Comparison of ENCODE assay signal across 8 cellular contexts in the genomic region with DNA sequence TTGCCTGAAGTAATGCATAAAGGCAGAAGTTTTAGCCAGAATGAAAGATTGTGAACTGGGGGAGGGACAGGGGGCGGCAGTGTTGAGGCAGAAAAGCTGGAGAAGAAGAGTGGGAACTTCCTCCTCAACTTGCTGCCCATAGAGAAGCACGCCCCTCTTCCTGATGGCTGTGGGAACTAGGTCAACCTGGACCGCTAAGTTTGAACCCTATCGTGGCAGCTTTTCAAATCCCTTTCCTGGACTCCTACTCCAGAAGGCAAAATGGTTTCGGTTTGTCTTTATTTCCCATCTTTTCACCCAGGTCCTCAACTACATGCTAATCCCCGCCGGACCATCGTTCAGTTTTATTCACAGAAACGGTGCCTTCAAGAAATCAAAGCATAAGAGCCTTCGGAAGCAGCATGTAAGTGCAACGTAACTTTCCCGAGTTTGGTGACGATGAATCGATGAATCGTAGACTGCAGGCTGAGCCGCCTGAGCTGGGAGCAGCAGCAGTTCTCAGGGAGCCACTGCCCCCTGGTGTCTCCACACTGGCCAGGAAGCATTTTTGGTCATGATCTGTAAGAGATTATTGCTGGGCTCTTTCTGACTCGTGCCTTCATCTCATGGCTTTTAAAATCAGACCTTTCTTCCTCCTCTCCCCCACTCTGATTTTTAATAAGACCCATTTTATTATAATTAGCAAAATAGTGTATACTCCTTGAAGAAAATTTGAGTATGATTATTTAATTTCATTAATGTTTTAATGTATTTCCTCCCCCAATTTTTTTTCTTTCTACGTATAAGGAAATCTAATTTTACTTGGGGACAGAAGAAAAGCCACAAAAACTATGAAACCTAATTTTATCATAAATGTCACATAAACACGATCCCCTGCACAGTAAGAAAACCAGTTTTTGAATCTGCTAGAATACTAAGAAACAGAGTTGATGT. TPM values are rescaled to one million over a fixed set of nuclear protein-coding genes. Genes with fewer than 3 reads are reported as not detected.
DNase-seq lines count a peak whose midpoint lies in the region; ATAC-seq lines count a peak whose summit lies in the region.

No MANE protein-coding gene starts in this region.

- peak; percentile 87 for DNase-seq in DMS 273 (lab: John Stamatoyannopoulos, UW; ENCODE audit: unreplicated experiment)
- DNase-seq in HuH-7.5 (ENCODE audit: low spot score): peak; percentile 52
- DNase-seq in OCI-M2 (lab: John Stamatoyannopoulos, UW; ENCODE audit: unreplicated experiment): peak; percentile 18
- peak; percentile 82 for DNase-seq in activated T-cell treated with anti-CD3 and anti-CD28 coated beads, Interleukin-2, amount 50 U/mL, for 1 hour
- DNase-seq in stimulated activated CD8-positive, alpha-beta memory T cell treated with anti-CD3 and anti-CD28 coated beads, Interleukin-7, amount 100 ng/mL, for 24 hours (ENCODE audit: low read depth): peak; percentile 63

- H3K27ac ChIP-seq in muscle layer of duodenum (ENCODE audit: low read length): peak overlapping the region; percentile 90

- H3K4me1 ChIP-seq in muscle layer of duodenum (ENCODE audit: control insufficient read depth in 1 of 2, insufficient read depth in 2 of 2, low read length in 2 of 2): no peaks in the 10 kb centered on the region

- H3K4me3 ChIP-seq in muscle layer of duodenum (ENCODE audit: low read depth in 1 of 2, low read length in 2 of 2): peak overlapping the region; percentile 73 to 97

- H3K9me3 ChIP-seq in muscle layer of duodenum (ENCODE audit: control insufficient read depth in 1 of 2, low read length in 2 of 2): no peaks in the 10 kb centered on the region

- no peaks in the 10 kb centered on the region for H3K27me3 ChIP-seq in muscle layer of duodenum (ENCODE audit: low read depth, low read length)

- ATAC-seq in GM21526 (IDR thresholded peaks at IDR 0.05; ENCODE audit: low FRiP score, unreplicated experiment) (peak; percentile 95), esophagus mucosa (peak; percentile 97)

- H3K36me3 ChIP-seq in muscle layer of duodenum (ENCODE audit: control insufficient read depth in 1 of 2, insufficient read depth in 2 of 2, low read length in 2 of 2): no peaks in the 10 kb centered on the region

RNA-seq across cellular contexts. Expression of a gene that starts 21.4 kb away (rescaled TPM):
- 0.92 TPM for total RNA-seq in esophagus mucosa

Comparison
In these comparisons a context has a peak if more than half of its experiments do, and no peak if none do; other contexts are left out.
1. Peak in every context shown above with its lines: DNase-seq, ATAC-seq, H3K4me3 ChIP-seq and H3K27ac ChIP-seq.
2. DNase-seq: peak in every context shown above with its lines; median percentile 87 in DMS 273; 82 in activated T-cell treated with anti-CD3 and anti-CD28 coated beads, Interleukin-2, amount 50 U/mL, for 1 hour; 63 in stimulated activated CD8-positive, alpha-beta memory T cell treated with anti-CD3 and anti-CD28 coated beads, Interleukin-7, amount 100 ng/mL, for 24 hours; 52 in HuH-7.5; 18 in OCI-M2.